In genomic region chr16:81832801-81833547, GRCh38 we compare ENCODE assay signal across 20 cellular contexts. TPM values are rescaled to one million over a fixed set of nuclear protein-coding genes. Genes with fewer than 3 reads are reported as not detected.
A peak's percentile ranks its signal among the peaks of the same experiment; 100 is the strongest.
DNase-seq lines count a peak whose midpoint lies in the region; ATAC-seq, FAIRE-seq and TF ChIP-seq lines count a peak whose summit lies in the region.
"Had no signal": no experiment of that assay in that cellular context is flagged by ENCODE, and none has a peak within 500 bp of the region (broad histone marks: within the 10 kb centered on the region; RNA-seq: fewer than 3 reads in every experiment).

No MANE protein-coding gene starts in this region.

- peak overlapping the region; percentile 100 for H3K27ac ChIP-seq in SU-DHL-6 (ENCODE audit: low read depth, low read length)
- peak overlapping the region; percentile 46 for H3K27ac ChIP-seq in lower lobe of right lung
- H3K27ac ChIP-seq in gastroesophageal sphincter, result no peak overlapping the region
- H3K27ac ChIP-seq: brain microvascular endothelial cell, hepatocyte, suprapubic skin had no signal

- H3K9ac ChIP-seq in SU-DHL-6 (ENCODE audit: low read length), result peak overlapping the region; percentile 84

- ATAC-seq in lower lobe of right lung (peak in 1 of 2 donors; percentile 34), GM19324 (IDR thresholded peaks at IDR 0.05; ENCODE audit: low FRiP score, unreplicated experiment) (no peak), gastroesophageal sphincter (no peak)
- ATAC-seq in naive thymus-derived CD8-positive, alpha-beta T cell, result no peak
- ATAC-seq: PC-3 had no signal

- H2AFZ ChIP-seq in SU-DHL-6 (ENCODE audit: low read depth, low read length, severe bottlenecking), result no peak overlapping the region
- H2AFZ ChIP-seq: hepatocyte had no signal

- H3K27me3 Mint-ChIP-seq in naive thymus-derived CD8-positive, alpha-beta T cell, result peaks cover 0 to 19% (median 0%) of the 10 kb centered on the region in 5 donors

- H3K9me3 Mint-ChIP-seq in naive thymus-derived CD8-positive, alpha-beta T cell, result peaks cover 0 to 1% (median 0%) of the 10 kb centered on the region in 9 donors
- H3K9me3 Mint-ChIP-seq: activated T-helper 2 cell treated with anti-CD3 and anti-CD28 coated beads, Interferon-gamma antibody, Interleukin-2, Interleukin-4, amounts not matched to agents 10 μg/mL and 5 μg/mL and 100 μg/mL, durations not matched to agents 14 hours and 24 hours and 36 hours; nephron had no signal

- H3K36me3 Mint-ChIP-seq in naive thymus-derived CD8-positive, alpha-beta T cell, result no peaks in the 10 kb centered on the region

- peak overlapping the region; percentile 92 for H3K4me2 ChIP-seq in SU-DHL-6 (ENCODE audit: low read depth, low read length, poor library complexity, severe bottlenecking)
- H3K4me2 ChIP-seq: hepatocyte had no signal

- no peak; the same call in 1 of the 2 replicates for TF ChIP-seq POLR2A in GM12891 (IDR thresholded peaks at IDR 0.05; ENCODE audit: low read depth, low read length)
- no peak for TF ChIP-seq POLR2A in gastroesophageal sphincter (IDR thresholded peaks at IDR 0.05)

- intact Hi-C loops in lower lobe of right lung (cut with DNase I), result no loop called here

- H3K9me3 ChIP-seq in SU-DHL-6 (ENCODE audit: insufficient read depth, low read length), result no peaks in the 10 kb centered on the region
- H3K9me3 ChIP-seq in lower lobe of right lung, result no peaks in the 10 kb centered on the region
- no peaks in the 10 kb centered on the region for H3K9me3 ChIP-seq in gastroesophageal sphincter
- H3K9me3 ChIP-seq: suprapubic skin had no signal

- peaks cover 93% of the 10 kb centered on the region for H3K79me2 ChIP-seq in SU-DHL-6 (ENCODE audit: insufficient read depth, low read length)
- H3K79me2 ChIP-seq: hepatocyte had no signal

- POLR2A ChIA-PET in naive thymus-derived CD8-positive, alpha-beta T cell (lab: Charles Lee), result no interaction called here

- no peak for FAIRE-seq in GM12891 (lab: Jason Lieb, UNC)
- FAIRE-seq: islet of Langerhans had no signal

- peak; percentile 29 for DNase-seq in Ammon's horn (ENCODE audit: low spot score)
- no peak for DNase-seq in GM12891 (ENCODE audit: insufficient read length, low spot score)
- no peak for DNase-seq in lower lobe of right lung
- no peak for DNase-seq in NCI-H1694 (lab: John Stamatoyannopoulos, UW)
- DNase-seq in naive thymus-derived CD8-positive, alpha-beta T cell, result no peak
- DNase-seq: activated CD4-positive, CD25-positive, alpha-beta regulatory T cell treated with anti-CD3 and anti-CD28 coated beads, Interleukin-2, amount 50 U/mL, for 72 hours; brain microvascular endothelial cell; DMS79; NCI-H1105 treated with DMSO at 0.1 percent for 48 hours; NCI-H526; PC-3 had no signal

- 79 to 100% methylated on average over 1 to 9 of the region's 12 CpGs for WGBS in gastroesophageal sphincter (ENCODE audit: low coverage in 1 of 2), 2 donors

- H3K27me3 ChIP-seq in SU-DHL-6 (ENCODE audit: low read length), result no peaks in the 10 kb centered on the region
- no peaks in the 10 kb centered on the region for H3K27me3 ChIP-seq in lower lobe of right lung (ENCODE audit: low read depth)
- H3K27me3 ChIP-seq in gastroesophageal sphincter, result peaks cover 21% of the 10 kb centered on the region
- H3K27me3 ChIP-seq: brain microvascular endothelial cell, hepatocyte, suprapubic skin had no signal

- peaks cover 58% of the 10 kb centered on the region for H3F3A ChIP-seq in SU-DHL-6 (ENCODE audit: insufficient read depth)

- H3K36me3 ChIP-seq in SU-DHL-6 (ENCODE audit: low read length) (no peaks in the 10 kb centered on the region), lower lobe of right lung (no peaks in the 10 kb centered on the region), gastroesophageal sphincter (no peaks in the 10 kb centered on the region)
- H3K36me3 ChIP-seq: brain microvascular endothelial cell, suprapubic skin had no signal

- TF ChIP-seq CTCF in SU-DHL-6 (IDR thresholded peaks at IDR 0.05; ENCODE audit: insufficient read depth, low read length, poor library complexity, severe bottlenecking) (no peak), lower lobe of right lung (IDR thresholded peaks at IDR 0.05) (no peak), gastroesophageal sphincter (IDR thresholded peaks at IDR 0.05) (no peak)

- TF ChIP-seq EP300 in gastroesophageal sphincter (IDR thresholded peaks at IDR 0.05), result no peak

- peak overlapping the region in 3 of 10 donors; percentile 22 to 38 (median 33) for H3K4me3 Mint-ChIP-seq in naive thymus-derived CD8-positive, alpha-beta T cell
- H3K4me3 Mint-ChIP-seq: nephron had no signal

- peak overlapping the region in 2 of 10 donors; percentile 70 to 82 for H3K27ac Mint-ChIP-seq in naive thymus-derived CD8-positive, alpha-beta T cell
- H3K27ac Mint-ChIP-seq: activated T-helper 2 cell treated with anti-CD3 and anti-CD28 coated beads, Interferon-gamma antibody, Interleukin-2, Interleukin-4, amounts not matched to agents 10 μg/mL and 5 μg/mL and 100 μg/mL, durations not matched to agents 14 hours and 24 hours and 36 hours; nephron had no signal

- H3K4me1 Mint-ChIP-seq in naive thymus-derived CD8-positive, alpha-beta T cell, result peaks cover 6 to 87% (median 20%) of the 10 kb centered on the region in 4 donors
- H3K4me1 Mint-ChIP-seq: nephron had no signal

- no peak overlapping the region for H3K4me3 ChIP-seq in SU-DHL-6 (ENCODE audit: insufficient read depth, low read length, poor library complexity, severe bottlenecking)
- H3K4me3 ChIP-seq in lower lobe of right lung, result no peak overlapping the region
- no peak overlapping the region for H3K4me3 ChIP-seq in gastroesophageal sphincter
- H3K4me3 ChIP-seq: hepatocyte, skin epidermis, suprapubic skin had no signal

- H3K9me2 ChIP-seq in SU-DHL-6 (replicated peaks; ENCODE audit: insufficient read depth, low read length), result no peaks in the 10 kb centered on the region

- H3K4me1 ChIP-seq in lower lobe of right lung (peaks cover 13% of the 10 kb centered on the region), gastroesophageal sphincter (no peaks in the 10 kb centered on the region)
- H3K4me1 ChIP-seq: suprapubic skin had no signal

- H4K20me1 ChIP-seq in SU-DHL-6 (ENCODE audit: low read depth, low read length), result no peaks in the 10 kb centered on the region

TF ChIP-seq in GM12891, 5 proteins besides CTCF, POLR2A, EP300 and RAD21:
- TF ChIP-seq POLR2AphosphoS5 (IDR thresholded peaks at IDR 0.05; ENCODE audit: low read depth, low read length) (peak; percentile 71), SPI1 (IDR thresholded peaks at IDR 0.05; ENCODE audit: low read depth, low read length) (peak; percentile 43), PAX5 (IDR thresholded peaks at IDR 0.05; ENCODE audit: insufficient read depth, low read length, severe bottlenecking) (no peak)

RNA-seq across cellular contexts. Expression of gene PLCG2, which starts 53.9 kb away (rescaled TPM):
- polyA plus RNA-seq in GM12891 (2012; ENCODE audit: low read depth, missing spikeins), result 139 TPM
- total RNA-seq in lower lobe of right lung (47.7 TPM), gastroesophageal sphincter (10 to 100 TPM in 1 of 4 donors, 1 to 10 TPM in 3; 6.2 to 11.4 (median 8.1) TPM)
- 10 to 100 TPM; 12.1 to 12.5 TPM for total RNA-seq in naive thymus-derived CD8-positive, alpha-beta T cell
- 1 to 10 TPM in 1 of 3 donors, under 1 TPM in 2; 0.11 to 8.7 (median 0.19) TPM for polyA plus RNA-seq in naive thymus-derived CD8-positive, alpha-beta T cell

Comparison
In these comparisons a context has a peak if more than half of its experiments do, and no peak if none do; other contexts are left out.
1. H3K27ac ChIP-seq: peak in SU-DHL-6 (single experiment) and lower lobe of right lung (single experiment); none in gastroesophageal sphincter (0 of 4).